In genomic region chr22:19110064-19110458, GRCh38 we compare ENCODE assay signal across 12 cellular contexts. TPM values are rescaled to one million over a fixed set of nuclear protein-coding genes. Genes with fewer than 3 reads are reported as not detected.
DNase-seq lines count a peak whose midpoint lies in the region; ATAC-seq and TF ChIP-seq lines count a peak whose summit lies in the region.
"Had no signal": no experiment of that assay in that cellular context is flagged by ENCODE, and none has a peak within 500 bp of the region (broad histone marks: within the 10 kb centered on the region; RNA-seq: fewer than 3 reads in every experiment).

No MANE protein-coding gene starts in this region.

- H3K27ac ChIP-seq in DOHH2 (ENCODE audit: low read depth, low read length) = no peak overlapping the region
- H3K27ac ChIP-seq in OCI-LY3 (ENCODE audit: low read length) = peak overlapping the region; percentile 52
- H3K27ac ChIP-seq in effector memory CD4-positive, alpha-beta T cell (ENCODE audit: insufficient read depth, low read length, poor library complexity, severe bottlenecking) = peak overlapping the region; percentile 67
- no peak overlapping the region for H3K27ac ChIP-seq in trophoblast cell (ENCODE audit: low read depth, low read length)
- H3K27ac ChIP-seq: VCaP had no signal

- H3K9ac ChIP-seq in OCI-LY3 (ENCODE audit: low read length) (peak overlapping the region; percentile 6; the same call in 1 of the 2 replicates), trophoblast cell (ENCODE audit: low read length) (no peak overlapping the region)

- H4K12ac ChIP-seq in trophoblast cell (ENCODE audit: low read depth, low read length) = no peak overlapping the region

- H3K4me2 ChIP-seq in DOHH2 (ENCODE audit: low read length) = peak overlapping the region; percentile 41
- H3K4me2 ChIP-seq in OCI-LY3 (ENCODE audit: low read length) = peak overlapping the region; percentile 72
- H3K4me2 ChIP-seq in trophoblast cell (ENCODE audit: low read length) = no peak overlapping the region

- H2AFZ ChIP-seq in OCI-LY3 (ENCODE audit: low read depth, low read length) (no peak overlapping the region), trophoblast cell (ENCODE audit: insufficient read depth, low read length, poor library complexity) (no peak overlapping the region)

- H3K9me2 ChIP-seq in DOHH2 (replicated peaks; ENCODE audit: control insufficient read depth, low read length) = no peaks in the 10 kb centered on the region

- H3K27me3 ChIP-seq in DOHH2 (ENCODE audit: control insufficient read depth, low read length) = no peaks in the 10 kb centered on the region
- no peaks in the 10 kb centered on the region for H3K27me3 ChIP-seq in OCI-LY3 (ENCODE audit: low read depth, low read length)
- no peaks in the 10 kb centered on the region for H3K27me3 ChIP-seq in effector memory CD4-positive, alpha-beta T cell (replicated peaks; ENCODE audit: control insufficient read depth, insufficient read depth, low read length, poor library complexity, severe bottlenecking)
- H3K27me3 ChIP-seq in trophoblast cell (ENCODE audit: insufficient read depth, low read length) = no peaks in the 10 kb centered on the region
- H3K27me3 ChIP-seq: pancreas had no signal

- H3K79me2 ChIP-seq in DOHH2 (ENCODE audit: control insufficient read depth, low read length) (peaks cover 91% of the 10 kb centered on the region), OCI-LY3 (ENCODE audit: low read length) (peaks cover 98% of the 10 kb centered on the region), trophoblast cell (ENCODE audit: control insufficient read depth, insufficient read depth, low read length, poor library complexity) (peaks cover 16% of the 10 kb centered on the region)

- H3K18ac ChIP-seq in trophoblast cell (ENCODE audit: low read length) = no peak overlapping the region

- H2BK12ac ChIP-seq in trophoblast cell (ENCODE audit: low read length) = no peak overlapping the region

- H3K4ac ChIP-seq in trophoblast cell (ENCODE audit: low read depth, low read length) = peak overlapping the region; percentile 44

- no peaks in the 10 kb centered on the region for H3K9me3 ChIP-seq in DOHH2 (ENCODE audit: control insufficient read depth, insufficient read depth, low read length)
- H3K9me3 ChIP-seq in OCI-LY3 (ENCODE audit: insufficient read depth, low read length) = no peaks in the 10 kb centered on the region
- H3K9me3 ChIP-seq in effector memory CD4-positive, alpha-beta T cell (ENCODE audit: control insufficient read depth, low read length) = no peaks in the 10 kb centered on the region
- no peaks in the 10 kb centered on the region for H3K9me3 ChIP-seq in trophoblast cell (ENCODE audit: insufficient read depth, low read depth, low read length)
- H3K9me3 ChIP-seq: pancreas had no signal

- H2BK120ac ChIP-seq in trophoblast cell (ENCODE audit: insufficient read depth, low read length, poor library complexity) = no peak overlapping the region

- TF ChIP-seq CTCF in DOHH2 (IDR thresholded peaks at IDR 0.05; ENCODE audit: low read depth, low read length, poor library complexity, severe bottlenecking) (no peak), OCI-LY3 (IDR thresholded peaks at IDR 0.05; ENCODE audit: low read depth, low read length) (no peak)

- no peak overlapping the region for H4K91ac ChIP-seq in trophoblast cell (ENCODE audit: low read depth, low read length)

- H2AK5ac ChIP-seq in trophoblast cell (ENCODE audit: low read length) = no peak overlapping the region

- no peak overlapping the region for H3K14ac ChIP-seq in trophoblast cell (ENCODE audit: low read length)

- no CpG with 5 or more reads among the region's 4 CpGs for WGBS in trophoblast cell (ENCODE audit: extremely low coverage, insufficient coverage, insufficient read length)

- peak overlapping the region; percentile 22; the same call in 1 of the 2 replicates for H3K4me3 ChIP-seq in DOHH2 (ENCODE audit: low read length)
- H3K4me3 ChIP-seq in OCI-LY3 (ENCODE audit: low read length) = peak overlapping the region; percentile 50
- H3K4me3 ChIP-seq in effector memory CD4-positive, alpha-beta T cell (ENCODE audit: insufficient read depth, low read depth, low read length, poor library complexity, severe bottlenecking) = peak overlapping the region; percentile 15
- H3K4me3 ChIP-seq in trophoblast cell (ENCODE audit: low read depth, low read length) = no peak overlapping the region
- H3K4me3 ChIP-seq: pancreas had no signal

- no peak overlapping the region for H4K8ac ChIP-seq in trophoblast cell (ENCODE audit: low read depth, low read length)

- DNase-seq in effector memory CD4-positive, alpha-beta T cell = no peak
- DNase-seq in trophoblast cell (no peak), iPS-NIHi11 (ENCODE audit: low spot score) (no peak)
- no peak for DNase-seq in effector CD4-positive, alpha-beta T cell
- DNase-seq: DMS79, NCI-H748 treated with DMSO at 0.1 percent for 48 hours had no signal

- no peaks in the 10 kb centered on the region for H3F3A ChIP-seq in DOHH2 (ENCODE audit: control insufficient read depth, insufficient read depth)

- ATAC-seq in GM18505 (IDR thresholded peaks at IDR 0.05; ENCODE audit: unreplicated experiment) (no peak), HG03521 (IDR thresholded peaks at IDR 0.05; ENCODE audit: unreplicated experiment) (no peak)

- no peak overlapping the region for H3K23ac ChIP-seq in trophoblast cell (ENCODE audit: low read length)

- no peaks in the 10 kb centered on the region for H3K79me1 ChIP-seq in trophoblast cell (ENCODE audit: low read length)

- H3K4me1 ChIP-seq in DOHH2 (ENCODE audit: control insufficient read depth, low read length) = peaks cover 15% of the 10 kb centered on the region
- H3K4me1 ChIP-seq in OCI-LY3 (ENCODE audit: low read length) = peaks cover 16% of the 10 kb centered on the region
- peaks cover 33% of the 10 kb centered on the region for H3K4me1 ChIP-seq in effector memory CD4-positive, alpha-beta T cell (ENCODE audit: control insufficient read depth, insufficient read depth, low read length, poor library complexity, severe bottlenecking)
- H3K4me1 ChIP-seq in trophoblast cell (ENCODE audit: control insufficient read depth in 1 of 2, insufficient read depth in 2 of 2, low read length in 2 of 2) = no peaks in the 10 kb centered on the region

- H2BK5ac ChIP-seq in trophoblast cell (ENCODE audit: low read depth, low read length, poor library complexity) = no peak overlapping the region

- TF ChIP-seq POLR2A in GM18505 (IDR thresholded peaks at IDR 0.05; ENCODE audit: borderline replicate concordance, extremely low read depth, insufficient read depth, insufficient read length) = no peak

- H3K36me3 ChIP-seq in DOHH2 (ENCODE audit: control insufficient read depth, low read length) (no peaks in the 10 kb centered on the region), OCI-LY3 (replicated peaks; ENCODE audit: low read depth, low read length) (peaks cover 7% of the 10 kb centered on the region), trophoblast cell (ENCODE audit: control insufficient read depth in 1 of 2, insufficient read depth in 2 of 2, low read length in 2 of 2) (peaks cover 0 to 2% of the 10 kb centered on the region in 2 experiments)
- H3K36me3 ChIP-seq in effector memory CD4-positive, alpha-beta T cell (ENCODE audit: control insufficient read depth, insufficient read depth, low read length) = no peaks in the 10 kb centered on the region
- H3K36me3 ChIP-seq: pancreas had no signal

- peaks cover 16% of the 10 kb centered on the region; the same call in 1 of the 2 replicates for H4K20me1 ChIP-seq in DOHH2 (ENCODE audit: control insufficient read depth, insufficient read depth, low read depth, low read length)
- H4K20me1 ChIP-seq in OCI-LY3 (ENCODE audit: insufficient read depth, low read length) = peaks cover 84% of the 10 kb centered on the region

RNA-seq across cellular contexts. Expression of gene DGCR2, which starts 12.2 kb away (rescaled TPM):
- polyA plus RNA-seq in trophoblast cell (2013) = 38.8 and 39.4 TPM in 2 replicates

RNA-seq across cellular contexts. Expression of gene TSSK2, which starts 21.0 kb away (rescaled TPM):
- polyA plus RNA-seq in trophoblast cell (2013) = not detected in 2 replicates

RNA-seq across cellular contexts. Expression of gene ESS2, which starts 34.4 kb away (rescaled TPM):
- 10.5 and 10.8 TPM in 2 replicates for polyA plus RNA-seq in trophoblast cell (2013)

RNA-seq across cellular contexts. Expression of gene GSC2, which starts 40.0 kb away (rescaled TPM):
- polyA plus RNA-seq in trophoblast cell (2013) = not detected in 2 replicates
- polyA plus RNA-seq: pancreas had no signal

Comparison
In these comparisons a context has a peak if more than half of its experiments do, and no peak if none do; other contexts are left out.
1. H3K27ac ChIP-seq: peak in OCI-LY3 (single experiment) and effector memory CD4-positive, alpha-beta T cell (single experiment); none in DOHH2 (single experiment) and trophoblast cell (single experiment).